9 cellular contexts compared by ENCODE assay signal in the genomic region with DNA sequence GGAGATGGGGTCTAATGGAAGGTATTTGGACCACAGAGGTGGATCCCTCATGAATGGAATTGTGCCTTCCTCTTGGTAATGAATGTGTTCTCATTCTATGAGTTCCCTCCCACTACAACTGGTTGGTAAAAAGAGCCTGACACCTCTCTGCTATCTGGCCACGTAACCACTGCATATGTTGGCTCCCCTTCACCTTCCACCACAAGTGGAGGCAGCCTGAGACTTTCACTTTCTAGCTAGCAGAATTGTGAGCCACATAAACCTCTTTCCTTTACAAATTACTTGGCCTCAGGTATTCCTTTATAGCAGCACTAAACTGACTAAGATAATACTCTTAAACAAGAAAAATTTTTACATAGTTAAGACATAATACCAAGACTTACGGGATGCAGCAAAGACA.
DNase-seq lines count a peak whose midpoint lies in the region; ATAC-seq, FAIRE-seq and TF ChIP-seq lines count a peak whose summit lies in the region.
"Had no signal": no experiment of that assay in that cellular context is flagged by ENCODE, and none has a peak within 500 bp of the region (broad histone marks: within the 10 kb centered on the region; RNA-seq: fewer than 3 reads in every experiment).

No MANE protein-coding gene starts in this region.

- peak overlapping the region; percentile 1 to 62 (median 12) for H3K27ac Mint-ChIP-seq in CD8-positive, alpha-beta memory T cell
- peak overlapping the region; percentile 86 for H3K27ac Mint-ChIP-seq in activated naive CD8-positive, alpha-beta T cell treated with anti-CD3 and anti-CD28 coated beads, Interleukin-2, amount 10 ng/mL, durations not matched to agents 7 days and 5 days

- DNase-seq in CD8-positive, alpha-beta memory T cell: peak in 3 of 5 donors; percentile 21 to 69 (median 47)
- peak; percentile 42 for DNase-seq in activated naive CD8-positive, alpha-beta T cell treated with anti-CD3 and anti-CD28 coated beads, Interleukin-2, amount 10 ng/mL, durations not matched to agents 7 days and 5 days
- no peak for DNase-seq in kidney glomerular epithelial cell (lab: John Stamatoyannopoulos, UW)
- DNase-seq in stomach: no peak
- no peak for DNase-seq in NCI-H187 (lab: John Stamatoyannopoulos, UW)
- DNase-seq in RCC 7860 (ENCODE audit: low spot score): no peak

- H3K27me3 ChIP-seq in CD8-positive, alpha-beta memory T cell (ENCODE audit: insufficient read depth, low read length, poor library complexity, severe bottlenecking): no peaks in the 10 kb centered on the region
- H3K27me3 ChIP-seq in stomach: no peaks in the 10 kb centered on the region
- H3K27me3 ChIP-seq: body of pancreas had no signal

- intact Hi-C loops in stomach (cut with DNase I; ENCODE audit: low total_unique reads): no loop called here

- H3K27ac ChIP-seq in CD8-positive, alpha-beta memory T cell (ENCODE audit: low read depth, low read length): no peak overlapping the region
- H3K27ac ChIP-seq in stomach: no peak overlapping the region
- H3K27ac ChIP-seq: body of pancreas had no signal

- ATAC-seq in GM21360 (IDR thresholded peaks at IDR 0.05; ENCODE audit: unreplicated experiment) (peak; percentile 99), HG03565 (IDR thresholded peaks at IDR 0.05; ENCODE audit: unreplicated experiment) (peak; percentile 94)
- ATAC-seq in activated naive CD8-positive, alpha-beta T cell treated with anti-CD3 and anti-CD28 coated beads, Interleukin-2, amount 10 ng/mL, durations not matched to agents 7 days and 5 days (ENCODE audit: low read depth): peak; percentile 99
- ATAC-seq: body of pancreas had no signal

- no peak for TF ChIP-seq CTCF in stomach (IDR thresholded peaks at IDR 0.05)

- peaks cover 4% of the 10 kb centered on the region for H3K4me1 ChIP-seq in CD8-positive, alpha-beta memory T cell (ENCODE audit: insufficient read depth, low read length)
- peaks cover 0 to 7% (median 0%) of the 10 kb centered on the region in 4 donors for H3K4me1 ChIP-seq in stomach
- H3K4me1 ChIP-seq: body of pancreas had no signal

- no peak for FAIRE-seq in RCC 7860 (lab: Jason Lieb, UNC)

- H3K9me3 ChIP-seq in CD8-positive, alpha-beta memory T cell (ENCODE audit: low read length): no peaks in the 10 kb centered on the region
- no peaks in the 10 kb centered on the region for H3K9me3 ChIP-seq in stomach
- H3K9me3 ChIP-seq: body of pancreas had no signal

- H3K36me3 ChIP-seq in CD8-positive, alpha-beta memory T cell (ENCODE audit: insufficient read depth, low read length): no peaks in the 10 kb centered on the region
- no peaks in the 10 kb centered on the region for H3K36me3 ChIP-seq in stomach

- H3K4me3 ChIP-seq in CD8-positive, alpha-beta memory T cell (ENCODE audit: low read length): no peak overlapping the region
- no peak overlapping the region for H3K4me3 ChIP-seq in stomach
- H3K4me3 ChIP-seq: body of pancreas had no signal

- H3K4me1 Mint-ChIP-seq in CD8-positive, alpha-beta memory T cell: peaks cover 56 to 73% (median 66%) of the 10 kb centered on the region in 3 donors
- H3K4me1 Mint-ChIP-seq in activated naive CD8-positive, alpha-beta T cell treated with anti-CD3 and anti-CD28 coated beads, Interleukin-2, amount 10 ng/mL, durations not matched to agents 7 days and 5 days: peaks cover 33% of the 10 kb centered on the region

- TF ChIP-seq POLR2A in stomach (IDR thresholded peaks at IDR 0.05): no peak

- H3K9me3 Mint-ChIP-seq in CD8-positive, alpha-beta memory T cell: no peaks in the 10 kb centered on the region
- H3K9me3 Mint-ChIP-seq in activated naive CD8-positive, alpha-beta T cell treated with anti-CD3 and anti-CD28 coated beads, Interleukin-2, amount 10 ng/mL, durations not matched to agents 7 days and 5 days: peaks cover 1% of the 10 kb centered on the region

- no peaks in the 10 kb centered on the region for H3K27me3 Mint-ChIP-seq in CD8-positive, alpha-beta memory T cell
- H3K27me3 Mint-ChIP-seq in activated naive CD8-positive, alpha-beta T cell treated with anti-CD3 and anti-CD28 coated beads, Interleukin-2, amount 10 ng/mL, durations not matched to agents 7 days and 5 days: no peaks in the 10 kb centered on the region

- no peak for TF ChIP-seq EP300 in stomach (IDR thresholded peaks at IDR 0.05)

- CTCF ChIA-PET in CD8-positive, alpha-beta memory T cell (lab: Charles Lee): interaction anchor here (1.2 kb wide), 1 partner anchor 148 kb away, joined by 3 read pairs; no protein-coding TSS in a partner anchor

- 64 to 77% (median 71%) methylated on average over 2 of the region's 2 CpGs for WGBS in stomach, 5 donors

- peaks cover 0 to 3% (median 0%) of the 10 kb centered on the region in 3 donors for H3K36me3 Mint-ChIP-seq in CD8-positive, alpha-beta memory T cell
- peaks cover 18% of the 10 kb centered on the region for H3K36me3 Mint-ChIP-seq in activated naive CD8-positive, alpha-beta T cell treated with anti-CD3 and anti-CD28 coated beads, Interleukin-2, amount 10 ng/mL, durations not matched to agents 7 days and 5 days

- POLR2A ChIA-PET in CD8-positive, alpha-beta memory T cell (lab: Charles Lee): interaction anchor here (1.2 kb wide), 1 partner anchor 158 kb away, joined by 4 read pairs; no protein-coding TSS in a partner anchor
- POLR2A ChIA-PET in activated naive CD8-positive, alpha-beta T cell treated with anti-CD3 and anti-CD28 coated beads, Interleukin-2, amount 10 ng/mL, durations not matched to agents 7 days and 5 days (lab: Charles Lee): interaction anchor here (0.6 to 1.2 kb wide), 2 partner anchors 23 to 158 kb away, joined by 4 to 11 read pairs; a partner anchor contains a TSS

- H3K4me3 Mint-ChIP-seq in CD8-positive, alpha-beta memory T cell: peak overlapping the region; percentile 4 to 79 (median 53)
- H3K4me3 Mint-ChIP-seq in activated naive CD8-positive, alpha-beta T cell treated with anti-CD3 and anti-CD28 coated beads, Interleukin-2, amount 10 ng/mL, durations not matched to agents 7 days and 5 days: peak overlapping the region; percentile 81

Comparison
In these comparisons a context has a peak if more than half of its experiments do, and no peak if none do; other contexts are left out.
1. DNase-seq: peak in CD8-positive, alpha-beta memory T cell (3 of 5) and activated naive CD8-positive, alpha-beta T cell treated with anti-CD3 and anti-CD28 coated beads, Interleukin-2, amount 10 ng/mL, durations not matched to agents 7 days and 5 days (single experiment); none in kidney glomerular epithelial cell (single experiment), stomach (single experiment), NCI-H187 (0 of 2) and RCC 7860 (single experiment).
2. Peak in every context shown above with its lines, with median percentiles within 50 percentile points of each other: ATAC-seq.